24 cellular contexts compared by ENCODE assay signal in genomic region chr9:529721-530120, GRCh38.
"Had no signal": no experiment of that assay in that cellular context is flagged by ENCODE, and none has a peak within 500 bp of the region (broad histone marks: within the 10 kb centered on the region; RNA-seq: fewer than 3 reads in every experiment).

No MANE protein-coding gene starts in this region.

- H3K36me3 Mint-ChIP-seq: activated CD8-positive, alpha-beta memory T cell treated with anti-CD3 and anti-CD28 coated beads, Interleukin-2, amount 10 ng/mL, durations not matched to agents 7 days and 5 days; memory B cell had no signal

- H3K27me3 Mint-ChIP-seq: activated naive CD4-positive, alpha-beta T cell treated with anti-CD3 and anti-CD28 coated beads, Interleukin-2, amount 50 U/mL, for 24 hours; memory B cell; stimulated activated naive CD8-positive, alpha-beta T cell treated with anti-CD3 and anti-CD28 coated beads, Interleukin-15, Interleukin-2, amounts not matched to agents 100 ng/mL and 50 ng/mL, for 24 hours had no signal

- H3K4me3 ChIP-seq: ascending aorta, right lobe of liver, skin epidermis, tibial artery had no signal

- H3K4me1 ChIP-seq: right lobe of liver had no signal

- H3K9me3 Mint-ChIP-seq: activated CD4-positive, alpha-beta T cell treated with anti-CD3 and anti-CD28 coated beads, Interleukin-2, amount 10 ng/mL, durations not matched to agents 7 days and 5 days; activated CD8-positive, alpha-beta T cell treated with anti-CD3 and anti-CD28 coated beads for 36 hours; activated naive CD4-positive, alpha-beta T cell treated with anti-CD3 and anti-CD28 coated beads, Interleukin-2, amount 50 U/mL, for 24 hours; activated T-helper 1 cell treated with anti-CD3 and anti-CD28 coated beads, Interleukin-12 subunit alpha, Interleukin-12 subunit beta, Interleukin-2, Interleukin-4 antibody, amounts not matched to agents 30 ng/mL and 10 ng/mL and 1 ng/mL, durations not matched to agents 14 hours and 24 hours and 36 hours; central memory CD8-positive, alpha-beta T cell; immature natural killer cell; memory B cell; naive thymus-derived CD4-positive, alpha-beta T cell; neural crest cell; stimulated activated naive CD8-positive, alpha-beta T cell treated with anti-CD3 and anti-CD28 coated beads, Interleukin-15, Interleukin-2, amounts not matched to agents 100 ng/mL and 50 ng/mL, for 24 hours had no signal

- ATAC-seq: activated CD8-positive, alpha-beta memory T cell treated with anti-CD3 and anti-CD28 coated beads, Interleukin-2, amount 10 ng/mL, durations not matched to agents 7 days and 5 days; activated CD8-positive, alpha-beta T cell treated with anti-CD3 and anti-CD28 coated beads for 36 hours; naive thymus-derived CD4-positive, alpha-beta T cell; right lobe of liver had no signal

- H3K27ac Mint-ChIP-seq: activated CD4-positive, alpha-beta T cell treated with anti-CD3 and anti-CD28 coated beads, Interleukin-2, amount 10 ng/mL, durations not matched to agents 7 days and 5 days; activated CD8-positive, alpha-beta memory T cell treated with anti-CD3 and anti-CD28 coated beads, Interleukin-2, amount 10 ng/mL, durations not matched to agents 7 days and 5 days; activated CD8-positive, alpha-beta T cell treated with anti-CD3 and anti-CD28 coated beads for 36 hours; activated naive CD4-positive, alpha-beta T cell treated with anti-CD3 and anti-CD28 coated beads, Interleukin-2, amount 50 U/mL, for 24 hours; activated T-helper 1 cell treated with anti-CD3 and anti-CD28 coated beads, Interleukin-12 subunit alpha, Interleukin-12 subunit beta, Interleukin-2, Interleukin-4 antibody, amounts not matched to agents 30 ng/mL and 10 ng/mL and 1 ng/mL, durations not matched to agents 14 hours and 24 hours and 36 hours; immature natural killer cell; memory B cell; stimulated activated naive CD8-positive, alpha-beta T cell treated with anti-CD3 and anti-CD28 coated beads, Interleukin-15, Interleukin-2, amounts not matched to agents 100 ng/mL and 50 ng/mL, for 24 hours had no signal

- H3K36me3 ChIP-seq: ascending aorta, brain microvascular endothelial cell, right lobe of liver, tibial artery had no signal

- H3K9me3 ChIP-seq: ascending aorta, right lobe of liver, tibial artery had no signal

- H3K27ac ChIP-seq: brain microvascular endothelial cell, right lobe of liver, skin epidermis, tibial artery, WERI-Rb-1 had no signal

- H3K4me1 Mint-ChIP-seq: activated CD4-positive, alpha-beta T cell treated with anti-CD3 and anti-CD28 coated beads, Interleukin-2, amount 10 ng/mL, durations not matched to agents 7 days and 5 days; central memory CD8-positive, alpha-beta T cell; immature natural killer cell had no signal

- H3K4me3 Mint-ChIP-seq: activated CD4-positive, alpha-beta T cell treated with anti-CD3 and anti-CD28 coated beads, Interleukin-2, amount 10 ng/mL, durations not matched to agents 7 days and 5 days; activated CD8-positive, alpha-beta memory T cell treated with anti-CD3 and anti-CD28 coated beads, Interleukin-2, amount 10 ng/mL, durations not matched to agents 7 days and 5 days; activated CD8-positive, alpha-beta T cell treated with anti-CD3 and anti-CD28 coated beads for 36 hours; activated T-helper 1 cell treated with anti-CD3 and anti-CD28 coated beads, Interleukin-12 subunit alpha, Interleukin-12 subunit beta, Interleukin-2, Interleukin-4 antibody, amounts not matched to agents 30 ng/mL and 10 ng/mL and 1 ng/mL, durations not matched to agents 14 hours and 24 hours and 36 hours; central memory CD8-positive, alpha-beta T cell; immature natural killer cell; memory B cell; naive thymus-derived CD4-positive, alpha-beta T cell; neural crest cell; stimulated activated naive CD8-positive, alpha-beta T cell treated with anti-CD3 and anti-CD28 coated beads, Interleukin-15, Interleukin-2, amounts not matched to agents 100 ng/mL and 50 ng/mL, for 24 hours had no signal

- DNase-seq: activated CD4-positive, alpha-beta T cell treated with anti-CD3 and anti-CD28 coated beads, Interleukin-2, amount 10 ng/mL, durations not matched to agents 7 days and 5 days; activated CD4-positive, CD25-positive, alpha-beta regulatory T cell treated with anti-CD3 and anti-CD28 coated beads, Interleukin-2, amount 50 U/mL, for 72 hours; activated CD8-positive, alpha-beta memory T cell treated with anti-CD3 and anti-CD28 coated beads, Interleukin-2, amount 10 ng/mL, durations not matched to agents 7 days and 5 days; activated CD8-positive, alpha-beta T cell treated with anti-CD3 and anti-CD28 coated beads for 36 hours; activated gamma-delta T cell; brain microvascular endothelial cell; effector memory CD4-positive, alpha-beta T cell; foreskin fibroblast; immature natural killer cell; naive thymus-derived CD4-positive, alpha-beta T cell; occipital lobe; right lobe of liver; stimulated activated CD4-positive, alpha-beta T cell treated with anti-CD3 and anti-CD28 coated beads, Interleukin-1b, Interleukin-23, amount 100 ng/mL, for 48 hours; substantia nigra; tibial artery; WERI-Rb-1 had no signal

- H3K27me3 ChIP-seq: ascending aorta, brain microvascular endothelial cell, right lobe of liver, tibial artery had no signal
